Comparison of ENCODE assay signal across 8 cellular contexts in genomic region chr5:173055983-173056782, GRCh38. TPM values are rescaled to one million over a fixed set of nuclear protein-coding genes. Genes with fewer than 3 reads are reported as not detected.
A peak's percentile ranks its signal among the peaks of the same experiment; 100 is the strongest.
DNase-seq lines count a peak whose midpoint lies in the region; ATAC-seq, FAIRE-seq and TF ChIP-seq lines count a peak whose summit lies in the region.

TSS of gene CREBRF (plus strand) at chr5:173056352. CDS start at chr5:173080776, 24,424 bp downstream.

- H3K36me3 ChIP-seq in BE2C: no peaks in the 10 kb centered on the region
- H3K36me3 ChIP-seq in kidney epithelial cell (ENCODE audit: control insufficient read depth, insufficient read depth, low read length): no peaks in the 10 kb centered on the region

- H3K27me3 ChIP-seq in BE2C (peaks cover 8% of the 10 kb centered on the region; the same call in 1 of the 2 replicates), kidney epithelial cell (ENCODE audit: control insufficient read depth, insufficient read depth, low read length) (no peaks in the 10 kb centered on the region)

- no peak for TF ChIP-seq CTCF in BE2C (IDR thresholded peaks at IDR 0.05; ENCODE audit: low read depth, low read length)
- TF ChIP-seq CTCF in kidney epithelial cell (IDR thresholded peaks at IDR 0.05; ENCODE audit: insufficient read depth, low read length, poor library complexity, severe bottlenecking): no peak

- FAIRE-seq in GM19239 (lab: Jason Lieb, UNC): peak; percentile 93

- H3K4me3 ChIP-seq in BE2C (ENCODE audit: low read depth, low read length): peak within 1 kb of the TSS; percentile 81
- H3K4me3 ChIP-seq in kidney epithelial cell (ENCODE audit: low read depth, low read length): peak within 1 kb of the TSS; percentile 75

- peak; percentile 65 for ATAC-seq in HG03442 (IDR thresholded peaks at IDR 0.05; ENCODE audit: unreplicated experiment)

- DNase-seq in BE2C: peak; percentile 98
- DNase-seq in GM19239 (ENCODE audit: insufficient read length, low spot score): peak; percentile 72
- DNase-seq in NCI-H510A treated with DMSO at 0.1 percent for 48 hours (lab: John Stamatoyannopoulos, UW): peak; percentile 68
- DNase-seq in activated CD4-positive, alpha-beta T cell treated with anti-CD3 and anti-CD28 coated beads for 1 hour: peak; percentile 98
- peak; percentile 98 for DNase-seq in cerebellum (ENCODE audit: low spot score)
- peak; percentile 77 for DNase-seq in kidney epithelial cell (ENCODE audit: low read depth)
- DNase-seq in stimulated activated CD4-positive, alpha-beta T cell treated with anti-CD3 and anti-CD28 coated beads, Interleukin-15, amount 100 ng/mL, for 24 hours: peak; percentile 99

- H3K9me3 ChIP-seq in BE2C: no peaks in the 10 kb centered on the region

- H3K4me1 ChIP-seq in BE2C: no peaks in the 10 kb centered on the region

RNA-seq across cellular contexts. Expression of gene CREBRF, which starts in this region (rescaled TPM):
- polyA plus RNA-seq in BE2C (2012; ENCODE audit: insufficient read depth, insufficient read length, low read depth): 1.9 TPM
- total RNA-seq in cerebellum (23.5 TPM), kidney epithelial cell (11.4 and 13.1 TPM in 2 replicates)

Comparison
In these comparisons a context has a peak if more than half of its experiments do, and no peak if none do; other contexts are left out.
1. Peak in every context shown above with its lines: DNase-seq, ATAC-seq and H3K4me3 ChIP-seq.